In the genomic region with DNA sequence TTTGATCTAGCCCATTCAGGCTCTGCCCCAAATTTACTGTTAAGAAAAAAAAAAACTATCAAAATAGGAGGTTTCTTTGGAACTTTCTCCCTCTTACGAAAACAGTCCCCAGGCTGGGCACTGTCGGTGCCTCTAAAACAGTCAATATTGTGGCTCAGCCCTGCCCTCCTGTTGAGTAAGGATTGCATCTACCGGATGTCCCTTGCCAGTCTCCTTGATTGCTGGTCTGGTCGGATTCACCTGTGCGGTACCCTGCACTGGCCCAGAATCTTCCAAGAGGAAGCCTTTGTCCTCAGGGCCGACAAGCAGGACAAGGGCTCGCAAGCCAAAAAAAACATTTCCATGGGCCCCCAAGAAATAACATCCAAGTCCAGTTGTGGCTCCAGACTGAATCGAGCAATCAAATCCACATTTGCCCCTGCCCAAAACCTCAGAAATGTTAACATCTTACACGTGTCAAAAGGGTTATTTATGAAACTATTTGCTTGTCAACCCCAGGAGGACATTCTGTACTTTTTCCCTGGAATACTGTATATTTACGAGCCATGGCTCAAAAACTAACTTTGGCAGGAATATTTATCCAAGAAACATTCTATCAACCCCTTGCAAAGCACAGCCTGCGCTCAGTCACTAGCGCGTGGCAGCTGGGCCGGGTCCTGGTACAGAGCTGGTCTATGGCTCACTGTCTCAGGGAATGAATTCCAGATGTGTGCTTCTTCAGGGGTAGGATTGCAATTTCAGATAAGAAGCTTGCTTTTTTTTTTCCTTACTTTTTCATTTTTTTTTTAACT, we compare ENCODE assay signal across 16 cellular contexts.
A peak's percentile ranks its signal among the peaks of the same experiment; 100 is the strongest.
DNase-seq lines count a peak whose midpoint lies in the region; ATAC-seq and TF ChIP-seq lines count a peak whose summit lies in the region.
"Had no signal": no experiment of that assay in that cellular context is flagged by ENCODE, and none has a peak within 500 bp of the region (broad histone marks: within the 10 kb centered on the region; RNA-seq: fewer than 3 reads in every experiment).

No MANE protein-coding gene starts in this region.

- H2AFZ ChIP-seq in mammary epithelial cell (ENCODE audit: low read depth, low read length), result no peak overlapping the region

- H3K27ac ChIP-seq in breast epithelium (peak overlapping the region; percentile 13 to 48), mammary epithelial cell (ENCODE audit: insufficient read depth, low read depth, low read length) (no peak overlapping the region), aorta (ENCODE audit: low read depth in 1 of 2, low read length in 2 of 2) (peak overlapping the region; percentile 44 to 99)

- no peaks in the 10 kb centered on the region for H3K36me3 Mint-ChIP-seq in nephron (ENCODE audit: low read depth)

- H3K36me3 ChIP-seq in breast epithelium (no peaks in the 10 kb centered on the region), mammary epithelial cell (ENCODE audit: insufficient read depth, low read length) (no peaks in the 10 kb centered on the region), aorta (ENCODE audit: control insufficient read depth in 1 of 2, insufficient read depth in 2 of 2, low read length in 1 of 2) (no peaks in the 10 kb centered on the region)
- H3K36me3 ChIP-seq: Peyer's patch had no signal

- dilution Hi-C loops in mammary epithelial cell (cut with HindIII; ENCODE audit: low sequenced_read_pairs), result loop anchor here (5.0 kb wide), 1 partner anchor 35 kb away; no protein-coding TSS in a partner anchor

- H3K9me3 Mint-ChIP-seq in nephron, result no peaks in the 10 kb centered on the region

- 88% methylated on average over 13 of the region's 14 CpGs for WGBS in mammary epithelial cell (ENCODE audit: low coverage, missing lambda C conversion rate)
- WGBS in aorta, 2 donors, result 19 to 26% methylated on average over 14 of the region's 14 CpGs

- H3K27me3 Mint-ChIP-seq in nephron (ENCODE audit: low read depth), result no peaks in the 10 kb centered on the region

- no peak overlapping the region for H3K4me3 Mint-ChIP-seq in nephron

- H3K79me2 ChIP-seq in mammary epithelial cell (ENCODE audit: insufficient read depth, low read length), result no peaks in the 10 kb centered on the region

- ATAC-seq in aorta (ENCODE audit: low FRiP score) (peak; percentile 86), HG03378 (IDR thresholded peaks at IDR 0.05; ENCODE audit: unreplicated experiment) (no peak)

- CTCF ChIA-PET in mammary epithelial cell (lab: Charles Lee; ENCODE audit: low non-redundant PET), result no interaction called here

- H3K27ac Mint-ChIP-seq in nephron, result peak overlapping the region; percentile 1 to 28 (median 3)
- H3K27ac Mint-ChIP-seq: progenitor cell of endocrine pancreas had no signal

- H3K4me2 ChIP-seq in mammary epithelial cell (ENCODE audit: insufficient read depth, low read depth, low read length), result no peak overlapping the region

- no peaks in the 10 kb centered on the region for H3K9me3 ChIP-seq in breast epithelium
- peaks cover 9% of the 10 kb centered on the region for H3K9me3 ChIP-seq in mammary epithelial cell (replicated peaks; ENCODE audit: insufficient read depth, low read length)
- H3K9me3 ChIP-seq in aorta (ENCODE audit: control insufficient read depth, low read length), result no peaks in the 10 kb centered on the region
- H3K9me3 ChIP-seq: Peyer's patch had no signal

- H3K9ac ChIP-seq in mammary epithelial cell (ENCODE audit: insufficient read depth, low read length), result no peak overlapping the region

- BruUV-seq in mammary epithelial cell (replicated peaks; lab: Mats Ljungman, UMichigan), result no TSS peak

- TF ChIP-seq POLR2A in breast epithelium (IDR thresholded peaks at IDR 0.05), result no peak

- H4K20me1 ChIP-seq in mammary epithelial cell (ENCODE audit: insufficient read depth, low read length), result no peaks in the 10 kb centered on the region

- no peaks in the 10 kb centered on the region for H3K4me1 ChIP-seq in breast epithelium
- no peaks in the 10 kb centered on the region for H3K4me1 ChIP-seq in mammary epithelial cell (ENCODE audit: insufficient read depth, low read length)
- peaks cover 3 to 4% of the 10 kb centered on the region in 2 donors for H3K4me1 ChIP-seq in aorta (ENCODE audit: control insufficient read depth in 1 of 2, insufficient read depth in 2 of 2, low read length in 2 of 2)

- TF ChIP-seq CTCF in breast epithelium (IDR thresholded peaks at IDR 0.05) (no peak), mammary epithelial cell (conservative IDR thresholded peaks at IDR 0.05 in 1 of 2, IDR thresholded peaks at IDR 0.05 in 1 of 2; ENCODE audit: extremely low read depth in 1 of 2, insufficient read depth in 1 of 2, low read depth in 1 of 2, low read length in 2 of 2) (no peak), fibroblast of the aortic adventitia (IDR thresholded peaks at IDR 0.05; ENCODE audit: insufficient read depth, low read length) (no peak), nephron (IDR thresholded peaks at IDR 0.05; ENCODE audit: unreplicated experiment in 3 of 3) (no peak)

- H3K4me3 ChIP-seq in breast epithelium (no peak overlapping the region), mammary epithelial cell (replicated peaks in 1 of 3; ENCODE audit: insufficient read depth in 1 of 3, low read depth in 2 of 3, low read length in 3 of 3) (no peak overlapping the region), fibroblast of the aortic adventitia (ENCODE audit: low read depth, low read length) (no peak overlapping the region), aorta (ENCODE audit: low read length in 2 of 2) (no peak overlapping the region)
- H3K4me3 ChIP-seq: Peyer's patch had no signal

- in situ Hi-C loops in mammary epithelial cell (cut with MboI; ENCODE audit: low sequenced_read_pairs in 2 of 2), result no loop called here
- in situ Hi-C loops in G401 (cut with HindIII; ENCODE audit: low sequenced_read_pairs), result no loop called here

- peak in 1 of 2 donors; percentile 34 for DNase-seq in breast epithelium (ENCODE audit: low spot score in 2 of 2)
- DNase-seq in mammary epithelial cell, result no peak
- DNase-seq in fibroblast of the aortic adventitia (ENCODE audit: low read depth), result peak; percentile 88
- DNase-seq in aorta, result peak; percentile 49 to 89
- no peak for DNase-seq in posterior cingulate gyrus
- DNase-seq in G401 (ENCODE audit: low spot score), result no peak
- DNase-seq: 8988T; activated CD4-positive, alpha-beta T cell treated with anti-CD3 and anti-CD28 coated beads, Interleukin-2, amount 50 U/mL, for 48 hours; DND-41; H7; NCI-H1105 treated with DMSO at 0.1 percent for 48 hours; NCI-H524 treated with DMSO at 0.1 percent for 48 hours had no signal

- H3K27me3 ChIP-seq in breast epithelium (no peaks in the 10 kb centered on the region), mammary epithelial cell (ENCODE audit: insufficient read depth, low read length) (no peaks in the 10 kb centered on the region), aorta (ENCODE audit: control insufficient read depth in 1 of 2, insufficient read depth in 2 of 2, low read length in 1 of 2) (no peaks in the 10 kb centered on the region)
- H3K27me3 ChIP-seq: Peyer's patch had no signal

- intact Hi-C loops in breast epithelium (cut with DNase I; ENCODE audit: low total_unique reads), result no loop called here
- intact Hi-C loops in mammary epithelial cell (cut with micrococcal nuclease), result no loop called here
- intact Hi-C loops in aorta (cut with DNase I), result loop anchor here in 1 of 2 donors (5.0 kb wide), 1 partner anchor 95 kb away; no protein-coding TSS in a partner anchor
- intact Hi-C loops in posterior cingulate gyrus (cut with DNase I), result no loop called here

- peaks cover 23% of the 10 kb centered on the region for H3K4me1 Mint-ChIP-seq in nephron

Comparison
In these comparisons a context has a peak if more than half of its experiments do, and no peak if none do; other contexts are left out.
1. DNase-seq: peak in fibroblast of the aortic adventitia (single experiment) and aorta (2 of 2); none in mammary epithelial cell (single experiment), posterior cingulate gyrus (0 of 10) and G401 (single experiment).